28 cellular contexts compared by ENCODE assay signal in the genomic region with DNA sequence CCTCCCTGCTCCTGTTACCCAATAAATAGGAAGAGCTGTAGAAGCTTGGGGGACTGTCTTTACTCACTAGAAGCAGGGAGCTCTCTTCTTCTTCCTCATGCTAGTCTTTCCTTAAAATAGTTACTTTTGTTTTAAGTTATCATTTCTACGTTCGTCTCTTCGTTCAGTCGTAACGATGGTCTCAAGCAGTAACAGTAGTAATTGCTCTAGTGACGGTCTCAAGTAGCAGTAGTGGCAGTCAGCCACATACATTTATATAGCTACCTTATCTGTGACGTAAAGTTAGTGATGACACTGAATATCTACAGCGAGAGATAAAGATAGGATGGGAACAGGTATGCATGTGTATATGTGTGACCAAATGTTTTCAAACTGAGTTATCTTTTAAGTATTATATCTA.
"Had no signal": no experiment of that assay in that cellular context is flagged by ENCODE, and none has a peak within 500 bp of the region (broad histone marks: within the 10 kb centered on the region; RNA-seq: fewer than 3 reads in every experiment).

No MANE protein-coding gene starts in this region.

- H3K4me1 ChIP-seq: gastrocnemius medialis, heart right ventricle, left lung, lower lobe of right lung had no signal

- H3K4me3 ChIP-seq: coronary artery, dorsolateral prefrontal cortex, esophagus squamous epithelium, gastrocnemius medialis, heart right ventricle, left lung, lower lobe of right lung, mucosa of descending colon had no signal

- H3K9me3 Mint-ChIP-seq: effector memory CD8-positive, alpha-beta T cell had no signal

- H3K9me3 ChIP-seq: esophagus squamous epithelium, gastrocnemius medialis, left lung, lower lobe of right lung, mucosa of descending colon had no signal

- H3K36me3 ChIP-seq: esophagus squamous epithelium, gastrocnemius medialis, heart right ventricle, left lung, lower lobe of right lung had no signal

- FAIRE-seq: colon, endometrium, islet of Langerhans, keratinocyte had no signal

- H3K36me3 Mint-ChIP-seq: mesothelial cell of epicardium had no signal

- H3K27ac Mint-ChIP-seq: effector memory CD8-positive, alpha-beta T cell; endodermal cell; mesothelial cell of epicardium had no signal

- ATAC-seq: effector memory CD8-positive, alpha-beta T cell; esophagus mucosa; gastrocnemius medialis; heart right ventricle; left cardiac atrium; left lung; left ventricle myocardium superior; lower lobe of right lung; mucosa of descending colon had no signal

- H3K4me1 Mint-ChIP-seq: mesothelial cell of epicardium had no signal

- H3K27me3 ChIP-seq: esophagus squamous epithelium, gastrocnemius medialis had no signal

- DNase-seq: dermis blood vessel endothelial cell; dorsolateral prefrontal cortex; effector CD4-positive, alpha-beta T cell; effector memory CD8-positive, alpha-beta T cell; endodermal cell; erythroblast; esophagus squamous epithelium; foreskin fibroblast; foreskin melanocyte; gastrocnemius medialis; glutamatergic neuron; head of caudate nucleus; heart right ventricle; hippocampal formation; left cardiac atrium; left lung; left ventricle myocardium superior; lower lobe of right lung; mesenchymal stem cell; mucosa of descending colon had no signal

- H3K27ac ChIP-seq: coronary artery, dorsolateral prefrontal cortex, epithelial cell of prostate, esophagus squamous epithelium, gastrocnemius medialis, heart right ventricle, left lung, lower lobe of right lung had no signal

- H3K4me3 Mint-ChIP-seq: effector memory CD8-positive, alpha-beta T cell; endodermal cell; mesothelial cell of epicardium had no signal
